Comparison of ENCODE assay signal across 20 cellular contexts in genomic region chr10:2214035-2214434, GRCh38.
DNase-seq lines count a peak whose midpoint lies in the region; ATAC-seq, FAIRE-seq and TF ChIP-seq lines count a peak whose summit lies in the region.
"Had no signal": no experiment of that assay in that cellular context is flagged by ENCODE, and none has a peak within 500 bp of the region (broad histone marks: within the 10 kb centered on the region; RNA-seq: fewer than 3 reads in every experiment).

No MANE protein-coding gene starts in this region.

- WGBS in mesenchymal stem cell = 75% methylated on average over 11 of the region's 11 CpGs

- H3K27me3 ChIP-seq in brain microvascular endothelial cell (replicated peaks) = no peaks in the 10 kb centered on the region
- no peaks in the 10 kb centered on the region for H3K27me3 ChIP-seq in mesenchymal stem cell (ENCODE audit: control insufficient read depth in 1 of 2, insufficient read depth in 1 of 2, low read length in 2 of 2)
- H3K27me3 ChIP-seq: uterus had no signal

- H4K91ac ChIP-seq in mesenchymal stem cell (ENCODE audit: low read length) = peak overlapping the region; percentile 73

- in situ Hi-C loops in brain microvascular endothelial cell (cut with HindIII; ENCODE audit: low pct_ligation_motif_present, low sequenced_read_pairs) = no loop called here

- no peak overlapping the region for H2BK15ac ChIP-seq in mesenchymal stem cell (ENCODE audit: low read depth, poor library complexity, severe bottlenecking)

- H4K8ac ChIP-seq in mesenchymal stem cell (ENCODE audit: low read length) = no peak overlapping the region

- H3K36me3 ChIP-seq in brain microvascular endothelial cell (replicated peaks) (no peaks in the 10 kb centered on the region), mesenchymal stem cell (ENCODE audit: control insufficient read depth in 1 of 2, insufficient read depth in 2 of 2, low read depth in 1 of 2, low read length in 2 of 2) (no peaks in the 10 kb centered on the region)
- H3K36me3 ChIP-seq: uterus had no signal

- DNase-seq in Daoy (ENCODE audit: low read depth) (peak; percentile 94), RCC 7860 (ENCODE audit: low spot score) (peak; percentile 81), brain microvascular endothelial cell (peak; percentile 25), mesenchymal stem cell (peak; percentile 18), MV-4-11 (lab: John Stamatoyannopoulos, UW) (no peak), foreskin melanocyte (no peak), NOMO-1 treated with DMSO at 0.1 percent for 48 hours (lab: John Stamatoyannopoulos, UW; ENCODE audit: unreplicated experiment) (no peak)
- DNase-seq: activated B cell treated with CpG ODN at 0.5 μM for 24 hours; activated CD4-positive, alpha-beta T cell treated with anti-CD3 and anti-CD28 coated beads, Interleukin-2, amount 50 U/mL, for 4 hours; activated effector memory CD4-positive, alpha-beta T cell treated with anti-CD3 and anti-CD28 coated beads, Interleukin-2, amount 50 U/mL, for 16 hours; CD8-positive, alpha-beta memory T cell; NCI-H2171 treated with DMSO at 0.1 percent for 48 hours; NCI-H526; posterior cingulate gyrus; substantia nigra; T1000; uterus had no signal

- no peak overlapping the region for H3K4ac ChIP-seq in mesenchymal stem cell (ENCODE audit: low read depth in 1 of 2, low read length in 2 of 2)

- H3K4me2 ChIP-seq in mesenchymal stem cell (ENCODE audit: low read length, poor library complexity, severe bottlenecking) = peak overlapping the region; percentile 17

- H3K14ac ChIP-seq in mesenchymal stem cell (ENCODE audit: low read length in 2 of 2) = no peak overlapping the region

- peaks cover 9% of the 10 kb centered on the region for H3K4me1 ChIP-seq in mesenchymal stem cell (ENCODE audit: control insufficient read depth, insufficient read depth, low read depth, low read length)
- H3K4me1 ChIP-seq: uterus had no signal

- H3K9me3 ChIP-seq in mesenchymal stem cell (ENCODE audit: control insufficient read depth, low read length) = peaks cover 8% of the 10 kb centered on the region
- H3K9me3 ChIP-seq: uterus had no signal

- no peak overlapping the region for H2BK120ac ChIP-seq in mesenchymal stem cell (ENCODE audit: low read depth, low read length)

- no peak overlapping the region for H3K23ac ChIP-seq in mesenchymal stem cell (ENCODE audit: low read length in 2 of 2)

- no peaks in the 10 kb centered on the region for H3K79me1 ChIP-seq in mesenchymal stem cell (replicated peaks; ENCODE audit: low read length, poor library complexity, severe bottlenecking)

- H3K4me3 ChIP-seq in brain microvascular endothelial cell (ENCODE audit: low read depth, low read length) (no peak overlapping the region), mesenchymal stem cell (ENCODE audit: insufficient read depth in 1 of 2, low read depth in 1 of 2, low read length in 2 of 2) (no peak overlapping the region)
- H3K4me3 ChIP-seq: uterus had no signal

- no peak overlapping the region for H2AFZ ChIP-seq in mesenchymal stem cell (ENCODE audit: low read depth, low read length)

- FAIRE-seq in RCC 7860 (lab: Jason Lieb, UNC) = peak; percentile 84
- FAIRE-seq: GM12892 had no signal

- H3K27ac ChIP-seq in brain microvascular endothelial cell = no peak overlapping the region
- H3K27ac ChIP-seq in mesenchymal stem cell (ENCODE audit: low read length, poor library complexity, severe bottlenecking) = no peak overlapping the region
- H3K27ac ChIP-seq: HL-60, uterus had no signal

- H2BK5ac ChIP-seq in mesenchymal stem cell (ENCODE audit: low read depth, low read length, poor library complexity, severe bottlenecking) = no peak overlapping the region

- H3K9ac ChIP-seq in mesenchymal stem cell (ENCODE audit: low read length) = no peak overlapping the region

- TF ChIP-seq CTCF in brain microvascular endothelial cell (IDR thresholded peaks at IDR 0.05; ENCODE audit: low read depth, low read length, missing control alignments) = no peak

- ATAC-seq in GM21367 (IDR thresholded peaks at IDR 0.05; ENCODE audit: unreplicated experiment) = no peak

- no peak overlapping the region for H3K18ac ChIP-seq in mesenchymal stem cell (ENCODE audit: low read depth in 1 of 2, low read length in 2 of 2)

- H2AK5ac ChIP-seq in mesenchymal stem cell (ENCODE audit: low read length, severe bottlenecking) = no peak overlapping the region

- H2BK12ac ChIP-seq in mesenchymal stem cell (ENCODE audit: low read length in 2 of 2) = no peak overlapping the region

Comparison
In these comparisons a context has a peak if more than half of its experiments do, and no peak if none do; other contexts are left out.
1. DNase-seq: peak in Daoy (single experiment), RCC 7860 (single experiment), brain microvascular endothelial cell (single experiment) and mesenchymal stem cell (single experiment); none in MV-4-11 (single experiment), foreskin melanocyte (single experiment) and NOMO-1 treated with DMSO at 0.1 percent for 48 hours (single experiment).